ENCODE assay signal across 23 cellular contexts in the genomic region with DNA sequence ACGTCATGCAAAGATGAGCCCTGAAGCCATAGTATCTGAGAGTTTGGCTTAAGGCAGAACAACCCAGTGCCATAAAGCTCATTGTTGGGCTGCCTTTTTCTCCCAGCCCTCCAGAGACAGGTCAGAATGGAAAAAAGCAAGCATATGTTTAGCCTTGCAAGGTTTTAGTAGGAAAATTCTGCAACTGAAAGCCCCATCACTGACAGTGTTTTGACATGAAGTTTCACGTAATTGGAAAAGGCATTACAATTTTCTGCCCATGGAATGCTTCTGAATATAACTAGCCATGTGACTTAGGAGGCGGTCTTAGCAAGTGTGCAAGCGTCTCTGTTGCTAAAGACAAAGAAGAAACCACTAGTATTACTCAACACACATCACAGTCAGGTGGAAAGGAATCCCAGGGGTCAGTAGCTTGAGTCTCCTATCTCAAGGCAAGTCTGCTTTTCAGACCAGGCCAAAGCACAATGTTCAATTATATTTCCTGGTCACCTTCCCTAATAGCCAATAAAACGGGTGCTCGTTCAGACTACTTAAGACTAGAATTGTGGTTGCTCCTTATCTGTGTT.
DNase-seq lines count a peak whose midpoint lies in the region; ATAC-seq, FAIRE-seq and TF ChIP-seq lines count a peak whose summit lies in the region.
"Had no signal": no experiment of that assay in that cellular context is flagged by ENCODE, and none has a peak within 500 bp of the region (broad histone marks: within the 10 kb centered on the region; RNA-seq: fewer than 3 reads in every experiment).

No MANE protein-coding gene starts in this region.

- H3K27ac ChIP-seq in astrocyte (ENCODE audit: low read depth, low read length): no peak overlapping the region
- H3K27ac ChIP-seq in testis: peak overlapping the region; percentile 24 to 50
- no peak overlapping the region for H3K27ac ChIP-seq in foreskin keratinocyte
- H3K27ac ChIP-seq: Peyer's patch, right atrium auricular region had no signal

- no peak overlapping the region for H3K4me3 Mint-ChIP-seq in astrocyte (ENCODE audit: unreplicated experiment)
- no peak overlapping the region for H3K4me3 Mint-ChIP-seq in natural killer cell treated with Interleukin-12 subunit alpha and Interleukin-12 subunit beta and Interleukin-15 and Interleukin-18, amount 100 ng/mL, for 72 hours
- H3K4me3 Mint-ChIP-seq: activated CD8-positive, alpha-beta T cell treated with anti-CD3 and anti-CD28 coated beads for 36 hours; activated T-cell treated with anti-CD3 and anti-CD28 coated beads, Interleukin-2, amount 50 U/mL, for 4 hours; effector memory CD8-positive, alpha-beta T cell had no signal

- WGBS in testis, 2 donors: 57 to 67% methylated on average over 6 of the region's 6 CpGs

- no peak for ATAC-seq in foreskin keratinocyte
- ATAC-seq in natural killer cell treated with Interleukin-12 subunit alpha and Interleukin-12 subunit beta and Interleukin-15 and Interleukin-18, amount 100 ng/mL, for 72 hours: no peak
- ATAC-seq: activated CD8-positive, alpha-beta T cell treated with anti-CD3 and anti-CD28 coated beads for 36 hours; activated T-cell treated with anti-CD3 and anti-CD28 coated beads, Interleukin-2, amount 50 U/mL, for 4 hours; effector memory CD8-positive, alpha-beta T cell had no signal

- no peaks in the 10 kb centered on the region for H3K27me3 Mint-ChIP-seq in astrocyte (ENCODE audit: low read depth, unreplicated experiment)
- peaks cover 6 to 19% of the 10 kb centered on the region in 2 donors for H3K27me3 Mint-ChIP-seq in natural killer cell treated with Interleukin-12 subunit alpha and Interleukin-12 subunit beta and Interleukin-15 and Interleukin-18, amount 100 ng/mL, for 72 hours
- H3K27me3 Mint-ChIP-seq: activated CD8-positive, alpha-beta T cell treated with anti-CD3 and anti-CD28 coated beads for 36 hours had no signal

- H2AFZ ChIP-seq in astrocyte (ENCODE audit: low read depth, low read length): no peak overlapping the region

- no peaks in the 10 kb centered on the region for H3K36me3 Mint-ChIP-seq in astrocyte (ENCODE audit: low read depth, unreplicated experiment)
- no peaks in the 10 kb centered on the region for H3K36me3 Mint-ChIP-seq in natural killer cell treated with Interleukin-12 subunit alpha and Interleukin-12 subunit beta and Interleukin-15 and Interleukin-18, amount 100 ng/mL, for 72 hours

- intact Hi-C loops in testis (cut with DNase I; ENCODE audit: low total_unique reads): no loop called here

- no peak overlapping the region for H3K9ac ChIP-seq in astrocyte (ENCODE audit: low read length)
- H3K9ac ChIP-seq: SK-N-SH had no signal

- TF ChIP-seq CTCF in astrocyte (IDR thresholded peaks at IDR 0.05; ENCODE audit: insufficient read depth, low read depth, low read length) (no peak), fibroblast of the aortic adventitia (IDR thresholded peaks at IDR 0.05; ENCODE audit: insufficient read depth, low read length) (no peak), testis (IDR thresholded peaks at IDR 0.05) (no peak), foreskin keratinocyte (conservative IDR thresholded peaks at IDR 0.05) (no peak)

- H3K9me3 ChIP-seq in astrocyte (ENCODE audit: insufficient read depth, low read depth, low read length) (no peaks in the 10 kb centered on the region), testis (no peaks in the 10 kb centered on the region)
- H3K9me3 ChIP-seq: BE2C, Peyer's patch, SK-N-SH had no signal

- H3K36me3 ChIP-seq in astrocyte (ENCODE audit: insufficient read depth, low read length) (no peaks in the 10 kb centered on the region), testis (ENCODE audit: low read depth, missing control alignments) (no peaks in the 10 kb centered on the region)
- H3K36me3 ChIP-seq: BE2C, Peyer's patch, right atrium auricular region had no signal

- no peak overlapping the region for H3K4me3 ChIP-seq in astrocyte (ENCODE audit: insufficient read depth, low read depth, low read length)
- no peak overlapping the region for H3K4me3 ChIP-seq in fibroblast of the aortic adventitia (ENCODE audit: low read depth, low read length)
- H3K4me3 ChIP-seq in testis: no peak overlapping the region
- H3K4me3 ChIP-seq: lung, Peyer's patch, right atrium auricular region had no signal

- no peaks in the 10 kb centered on the region for H3K27me3 ChIP-seq in astrocyte (ENCODE audit: insufficient read depth, low read length)
- H3K27me3 ChIP-seq in testis: no peaks in the 10 kb centered on the region
- H3K27me3 ChIP-seq in foreskin keratinocyte: no peaks in the 10 kb centered on the region
- H3K27me3 ChIP-seq: BE2C, Peyer's patch, right atrium auricular region had no signal

- DNase-seq in SKM-1 treated with dmso at 0.1 percent for 144 hours (lab: John Stamatoyannopoulos, UW; ENCODE audit: unreplicated experiment) (peak; percentile 45), SKM-1 (lab: John Stamatoyannopoulos, UW; ENCODE audit: unreplicated experiment) (no peak), astrocyte (ENCODE audit: low read depth) (peak; percentile 59), fibroblast of the aortic adventitia (ENCODE audit: low read depth) (peak; percentile 51), testis (no peak), foreskin keratinocyte (no peak), NCI-H1436 (lab: John Stamatoyannopoulos, UW) (no peak)
- no peak for DNase-seq in natural killer cell treated with Interleukin-12 subunit alpha and Interleukin-12 subunit beta and Interleukin-15 and Interleukin-18, amount 100 ng/mL, for 72 hours (ENCODE audit: low spot score)
- DNase-seq: activated CD8-positive, alpha-beta T cell treated with anti-CD3 and anti-CD28 coated beads for 36 hours; activated naive CD4-positive, alpha-beta T cell treated with Interleukin-2 at 50 U/mL for 16 hours; activated T-cell treated with anti-CD3 and anti-CD28 coated beads, Interleukin-2, amount 50 U/mL, for 4 hours; amygdala; BE2C; COR-L47; effector memory CD8-positive, alpha-beta T cell; NCI-H2171; NCI-H82; Peyer's patch; T-helper 9 cell had no signal

- H3K27ac Mint-ChIP-seq in astrocyte (ENCODE audit: unreplicated experiment): no peak overlapping the region
- no peak overlapping the region for H3K27ac Mint-ChIP-seq in natural killer cell treated with Interleukin-12 subunit alpha and Interleukin-12 subunit beta and Interleukin-15 and Interleukin-18, amount 100 ng/mL, for 72 hours
- H3K27ac Mint-ChIP-seq: activated CD8-positive, alpha-beta T cell treated with anti-CD3 and anti-CD28 coated beads for 36 hours; effector memory CD8-positive, alpha-beta T cell had no signal

- peaks cover 8% of the 10 kb centered on the region for H3K4me1 Mint-ChIP-seq in astrocyte (ENCODE audit: low read depth, unreplicated experiment)
- H3K4me1 Mint-ChIP-seq in natural killer cell treated with Interleukin-12 subunit alpha and Interleukin-12 subunit beta and Interleukin-15 and Interleukin-18, amount 100 ng/mL, for 72 hours (ENCODE audit: low read depth in 2 of 2): no peaks in the 10 kb centered on the region

- H4K20me1 ChIP-seq in astrocyte (ENCODE audit: insufficient read depth, low read length): no peaks in the 10 kb centered on the region

- no peak for FAIRE-seq in astrocyte (lab: Jason Lieb, UNC)
- FAIRE-seq: urothelium cell line had no signal

- H3K4me1 ChIP-seq in astrocyte (ENCODE audit: insufficient read depth, low read length) (no peaks in the 10 kb centered on the region), testis (peaks cover 16% of the 10 kb centered on the region), foreskin keratinocyte (no peaks in the 10 kb centered on the region)
- H3K4me1 ChIP-seq: Peyer's patch, right atrium auricular region had no signal

- H3K79me2 ChIP-seq in astrocyte (ENCODE audit: insufficient read depth, low read length): no peaks in the 10 kb centered on the region

- TF ChIP-seq POLR2A in testis (IDR thresholded peaks at IDR 0.05): no peak

- no peak overlapping the region for H3K4me2 ChIP-seq in astrocyte (ENCODE audit: low read length)
- H3K4me2 ChIP-seq: SK-N-SH had no signal

- H3K9me3 Mint-ChIP-seq in astrocyte (ENCODE audit: unreplicated experiment): peaks cover 7% of the 10 kb centered on the region
- H3K9me3 Mint-ChIP-seq in natural killer cell treated with Interleukin-12 subunit alpha and Interleukin-12 subunit beta and Interleukin-15 and Interleukin-18, amount 100 ng/mL, for 72 hours: no peaks in the 10 kb centered on the region
- H3K9me3 Mint-ChIP-seq: activated CD8-positive, alpha-beta T cell treated with anti-CD3 and anti-CD28 coated beads for 36 hours; activated T-cell treated with anti-CD3 and anti-CD28 coated beads, Interleukin-2, amount 50 U/mL, for 4 hours; effector memory CD8-positive, alpha-beta T cell had no signal

Comparison
In these comparisons a context has a peak if more than half of its experiments do, and no peak if none do; other contexts are left out.
1. DNase-seq: peak in SKM-1 treated with dmso at 0.1 percent for 144 hours (single experiment), astrocyte (single experiment) and fibroblast of the aortic adventitia (single experiment); none in SKM-1 (single experiment), testis (single experiment), foreskin keratinocyte (0 of 2), NCI-H1436 (single experiment) and natural killer cell treated with Interleukin-12 subunit alpha and Interleukin-12 subunit beta and Interleukin-15 and Interleukin-18, amount 100 ng/mL, for 72 hours (single experiment).
2. H3K27ac ChIP-seq: peak in testis (2 of 2); none in astrocyte (single experiment) and foreskin keratinocyte (single experiment).